ENCODE assay signal across 25 cellular contexts in the genomic region with DNA sequence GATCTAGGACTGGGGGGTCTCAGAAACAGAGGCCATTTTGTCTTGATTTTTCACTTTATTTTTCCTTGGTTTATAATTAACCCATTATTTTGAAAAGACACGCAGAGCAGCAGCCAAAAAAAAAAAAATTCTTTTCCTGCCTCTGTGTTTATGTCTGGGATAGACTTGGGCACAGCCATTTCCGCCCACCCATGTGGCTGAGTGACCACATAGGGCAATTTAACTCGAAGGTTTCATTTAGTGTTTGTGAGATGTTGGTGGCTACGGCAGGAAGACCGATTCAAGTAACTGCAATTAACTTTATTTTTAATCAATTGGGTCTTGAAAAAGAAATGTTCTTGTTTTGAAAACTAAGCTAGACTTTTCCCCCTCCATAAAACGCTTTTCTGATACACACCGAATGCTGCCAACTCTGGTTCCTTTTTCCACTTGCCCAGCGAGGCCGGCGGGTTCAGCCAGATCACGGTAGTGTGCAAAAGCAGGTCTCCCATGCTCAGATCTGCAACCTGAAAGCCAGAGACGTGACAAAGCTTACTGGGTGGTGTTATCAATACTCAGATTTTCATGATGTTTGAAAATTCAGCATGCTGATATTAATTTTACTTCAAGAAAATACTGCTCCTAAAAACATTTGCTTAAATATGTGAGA.
A peak's percentile ranks its signal among the peaks of the same experiment; 100 is the strongest.
DNase-seq lines count a peak whose midpoint lies in the region; ATAC-seq and TF ChIP-seq lines count a peak whose summit lies in the region.
"Had no signal": no experiment of that assay in that cellular context is flagged by ENCODE, and none has a peak within 500 bp of the region (broad histone marks: within the 10 kb centered on the region; RNA-seq: fewer than 3 reads in every experiment).

No MANE protein-coding gene starts in this region.

- no peak overlapping the region for H3K4me3 ChIP-seq in CD4-positive, CD25-positive, alpha-beta regulatory T cell (ENCODE audit: low read depth, low read length)
- H3K4me3 ChIP-seq in OCI-LY1 (ENCODE audit: low read depth, low read length, poor library complexity, severe bottlenecking) = no peak overlapping the region
- H3K4me3 ChIP-seq in endodermal cell (ENCODE audit: low read length) = no peak overlapping the region
- no peak overlapping the region for H3K4me3 ChIP-seq in HAP-1
- H3K4me3 ChIP-seq: A549, Peyer's patch had no signal

- in situ Hi-C loops in HAP-1 (cut with MboI; ENCODE audit: low sequenced_read_pairs) = no loop called here

- H4K20me1 ChIP-seq in OCI-LY1 (ENCODE audit: insufficient read depth, low read length) = no peaks in the 10 kb centered on the region

- no peak overlapping the region for H3K4me3 Mint-ChIP-seq in CD4-positive, CD25-positive, alpha-beta regulatory T cell
- no peak overlapping the region for H3K4me3 Mint-ChIP-seq in endodermal cell

- H2AFZ ChIP-seq in OCI-LY1 (ENCODE audit: low read length) = no peak overlapping the region

- no peak overlapping the region for H3K4me2 ChIP-seq in OCI-LY1 (ENCODE audit: low read length)
- H3K4me2 ChIP-seq: A549 had no signal

- H3K9ac ChIP-seq in OCI-LY1 (ENCODE audit: low read length) (0 out of 2 replicates have a peak overlapping the region, but pooled peaks have one; percentile 4), endodermal cell (ENCODE audit: extremely low read depth, low read length, poor library complexity, severe bottlenecking) (no peak overlapping the region)

- no peaks in the 10 kb centered on the region for H3F3A ChIP-seq in OCI-LY1 (ENCODE audit: insufficient read depth, low read length)

- peaks cover 36% of the 10 kb centered on the region for H3K4me1 ChIP-seq in CD4-positive, CD25-positive, alpha-beta regulatory T cell (ENCODE audit: control insufficient read depth, insufficient read depth, low read length, poor library complexity, severe bottlenecking)
- peaks cover 80% of the 10 kb centered on the region for H3K4me1 ChIP-seq in OCI-LY1 (ENCODE audit: insufficient read depth, low read length, severe bottlenecking)
- peaks cover 9% of the 10 kb centered on the region for H3K4me1 ChIP-seq in endodermal cell (ENCODE audit: control insufficient read depth, insufficient read depth, low read length)
- H3K4me1 ChIP-seq in HAP-1 = 0 out of 2 replicates have a peak, but pooled peaks cover 4% of the 10 kb centered on the region
- H3K4me1 ChIP-seq: A549, Peyer's patch had no signal

- H3K27me3 ChIP-seq in CD4-positive, CD25-positive, alpha-beta regulatory T cell (ENCODE audit: control insufficient read depth, insufficient read depth, low read length) = no peaks in the 10 kb centered on the region
- no peaks in the 10 kb centered on the region for H3K27me3 ChIP-seq in OCI-LY1 (ENCODE audit: insufficient read depth, low read length)
- no peaks in the 10 kb centered on the region for H3K27me3 ChIP-seq in endodermal cell (ENCODE audit: control insufficient read depth, insufficient read depth, low read length, poor library complexity, severe bottlenecking)
- no peaks in the 10 kb centered on the region for H3K27me3 ChIP-seq in HAP-1 (ENCODE audit: low read depth)
- H3K27me3 ChIP-seq: Peyer's patch had no signal

- H3K79me2 ChIP-seq in OCI-LY1 (ENCODE audit: insufficient read depth, low read length) = no peaks in the 10 kb centered on the region

- peaks cover 65% of the 10 kb centered on the region for H3K36me3 Mint-ChIP-seq in CD4-positive, CD25-positive, alpha-beta regulatory T cell
- H3K36me3 Mint-ChIP-seq in endodermal cell (ENCODE audit: low read depth) = peaks cover 61% of the 10 kb centered on the region

- ATAC-seq in CD4-positive, CD25-positive, alpha-beta regulatory T cell (ENCODE audit: low read depth in 2 of 2) = no peak
- ATAC-seq in HG03095 (IDR thresholded peaks at IDR 0.05; ENCODE audit: unreplicated experiment) = no peak
- ATAC-seq: A549, SK-N-SH treated with all-trans-retinoic acid at 6 μM for 48 hours had no signal

- no peak for DNase-seq in CD4-positive, CD25-positive, alpha-beta regulatory T cell
- DNase-seq in endodermal cell (no peak), renal cortical epithelial cell (ENCODE audit: low read depth) (peak; percentile 43), activated gamma-delta T cell treated with Interleukin-2 at 50 U/mL for 16 hours (no peak), HAP-1 (ENCODE audit: low spot score in 2 of 2) (no peak)
- DNase-seq: AML-193, Calu3, DMS79 treated with DMSO at 0.1 percent for 48 hours, GF-D8, GOT3, NCI-H1092, NCI-H1417 treated with DMSO at 0.1 percent for 48 hours, NCI-H187, NCI-H2081 treated with DMSO at 0.1 percent for 48 hours, NCI-H2171, NCI-H226, NCI-H510A, NCI-H69, OCI-M1, Peyer's patch had no signal

- no peaks in the 10 kb centered on the region for H3K9me3 Mint-ChIP-seq in CD4-positive, CD25-positive, alpha-beta regulatory T cell
- H3K9me3 Mint-ChIP-seq in endodermal cell = no peaks in the 10 kb centered on the region

- peaks cover 40 to 80% (median 58%) of the 10 kb centered on the region in 4 donors for H3K4me1 Mint-ChIP-seq in CD4-positive, CD25-positive, alpha-beta regulatory T cell
- peaks cover 38% of the 10 kb centered on the region for H3K4me1 Mint-ChIP-seq in endodermal cell

- no peaks in the 10 kb centered on the region for H3K9me3 ChIP-seq in CD4-positive, CD25-positive, alpha-beta regulatory T cell (ENCODE audit: control insufficient read depth in 2 of 2, low read length in 2 of 2)
- no peaks in the 10 kb centered on the region for H3K9me3 ChIP-seq in OCI-LY1 (ENCODE audit: low read length)
- no peaks in the 10 kb centered on the region for H3K9me3 ChIP-seq in endodermal cell (ENCODE audit: control insufficient read depth, low read length)
- no peaks in the 10 kb centered on the region for H3K9me3 ChIP-seq in HAP-1
- H3K9me3 ChIP-seq: A549, Peyer's patch had no signal

- peak overlapping the region in 2 of 3 donors; percentile 62 to 84 for H3K27ac Mint-ChIP-seq in CD4-positive, CD25-positive, alpha-beta regulatory T cell
- H3K27ac Mint-ChIP-seq in endodermal cell = peak overlapping the region; percentile 66

- no peaks in the 10 kb centered on the region for H3K9me2 ChIP-seq in OCI-LY1 (ENCODE audit: low read depth, low read length)

- no peak for TF ChIP-seq CTCF in OCI-LY1 (IDR thresholded peaks at IDR 0.05; ENCODE audit: low read length)
- TF ChIP-seq CTCF in endodermal cell (conservative IDR thresholded peaks at IDR 0.05) = no peak

- no peak overlapping the region for H3K27ac ChIP-seq in CD4-positive, CD25-positive, alpha-beta regulatory T cell (ENCODE audit: insufficient read depth, low read length, poor library complexity, severe bottlenecking)
- H3K27ac ChIP-seq in OCI-LY1 (ENCODE audit: low read depth, low read length, poor library complexity, severe bottlenecking) = peak overlapping the region; percentile 99
- H3K27ac ChIP-seq in endodermal cell (ENCODE audit: low read depth, low read length) = no peak overlapping the region
- H3K27ac ChIP-seq: A549, C4-2B, Peyer's patch had no signal

- peaks cover 73% of the 10 kb centered on the region for H3K36me3 ChIP-seq in CD4-positive, CD25-positive, alpha-beta regulatory T cell (ENCODE audit: control insufficient read depth, insufficient read depth, low read length)
- no peaks in the 10 kb centered on the region for H3K36me3 ChIP-seq in OCI-LY1 (ENCODE audit: insufficient read depth, low read length)
- peaks cover 37% of the 10 kb centered on the region for H3K36me3 ChIP-seq in endodermal cell (ENCODE audit: control insufficient read depth, insufficient read depth, low read length)
- H3K36me3 ChIP-seq in HAP-1 (replicated peaks) = no peaks in the 10 kb centered on the region
- H3K36me3 ChIP-seq: Peyer's patch had no signal

- no peaks in the 10 kb centered on the region for H3K27me3 Mint-ChIP-seq in CD4-positive, CD25-positive, alpha-beta regulatory T cell
- no peaks in the 10 kb centered on the region for H3K27me3 Mint-ChIP-seq in endodermal cell (ENCODE audit: insufficient read depth)

- WGBS in endodermal cell (ENCODE audit: insufficient coverage in 1 of 2, insufficient read length in 1 of 2), 2 experiments = 80 to 95% methylated on average over 4 to 10 of the region's 12 CpGs
